In genomic region chr12:6059221-6059620, GRCh38 we compare ENCODE assay signal across 17 cellular contexts.
"Had no signal": no experiment of that assay in that cellular context is flagged by ENCODE, and none has a peak within 500 bp of the region (broad histone marks: within the 10 kb centered on the region; RNA-seq: fewer than 3 reads in every experiment).

No MANE protein-coding gene starts in this region.

- H3K9me3 ChIP-seq: ovary, suprapubic skin, thyroid gland had no signal

- H3K36me3 ChIP-seq: ovary, suprapubic skin, thyroid gland had no signal

- DNase-seq: erythroblast; foreskin keratinocyte; kidney; left cardiac atrium; left ventricle myocardium superior; natural killer cell; ovary; stimulated activated CD4-positive, alpha-beta T cell treated with anti-CD3 and anti-CD28 coated beads, Interleukin-4, amount 100 ng/mL, for 1 hour; stimulated activated CD8-positive, alpha-beta memory T cell treated with anti-CD3 and anti-CD28 coated beads, Interleukin-4, amount 100 ng/mL, for 48 hours; stimulated activated naive CD8-positive, alpha-beta T cell treated with anti-CD3 and anti-CD28 coated beads, Interleukin-15, Interleukin-2, amounts not matched to agents 100 U/mL and 50 U/mL, for 24 hours; thyroid gland had no signal

- H3K4me3 Mint-ChIP-seq: dendritic cell treated with granulocyte-macrophage colony-stimulating factor and Interleukin-4, amounts not matched to agents 40 ng/mL and 50 ng/mL, for 4 days; natural killer cell; neural crest cell; stimulated activated effector memory CD8-positive, alpha-beta T cell treated with anti-CD3 and anti-CD28 coated beads, Interleukin-12 subunit alpha, Interleukin-12 subunit beta, amount 100 ng/mL, for 72 hours; type B pancreatic cell had no signal

- H3K27me3 ChIP-seq: ovary, thyroid gland had no signal

- H3K4me3 ChIP-seq: ovary, suprapubic skin, thyroid gland had no signal

- H3K36me3 Mint-ChIP-seq: natural killer cell; stimulated activated effector memory CD8-positive, alpha-beta T cell treated with anti-CD3 and anti-CD28 coated beads, Interleukin-12 subunit alpha, Interleukin-12 subunit beta, amount 100 ng/mL, for 72 hours had no signal

- ATAC-seq: foreskin keratinocyte; left cardiac atrium; left ventricle myocardium superior; natural killer cell; stimulated activated effector memory CD8-positive, alpha-beta T cell treated with anti-CD3 and anti-CD28 coated beads, Interleukin-12 subunit alpha, Interleukin-12 subunit beta, amount 100 ng/mL, for 72 hours; stimulated activated naive CD8-positive, alpha-beta T cell treated with anti-CD3 and anti-CD28 coated beads, Interleukin-15, Interleukin-2, amounts not matched to agents 100 U/mL and 50 U/mL, for 24 hours had no signal

- H3K4me1 Mint-ChIP-seq: stimulated activated effector memory CD8-positive, alpha-beta T cell treated with anti-CD3 and anti-CD28 coated beads, Interleukin-12 subunit alpha, Interleukin-12 subunit beta, amount 100 ng/mL, for 72 hours had no signal

- FAIRE-seq: colon, kidney had no signal

- H3K27ac ChIP-seq: foreskin keratinocyte, ovary, suprapubic skin, thyroid gland had no signal

- H3K4me1 ChIP-seq: foreskin keratinocyte had no signal

- H3K9me3 Mint-ChIP-seq: dendritic cell treated with granulocyte-macrophage colony-stimulating factor and Interleukin-4, amounts not matched to agents 40 ng/mL and 50 ng/mL, for 4 days; natural killer cell; neural crest cell; stimulated activated effector memory CD8-positive, alpha-beta T cell treated with anti-CD3 and anti-CD28 coated beads, Interleukin-12 subunit alpha, Interleukin-12 subunit beta, amount 100 ng/mL, for 72 hours; type B pancreatic cell had no signal

- H3K27ac Mint-ChIP-seq: dendritic cell treated with granulocyte-macrophage colony-stimulating factor and Interleukin-4, amounts not matched to agents 40 ng/mL and 50 ng/mL, for 4 days; natural killer cell; stimulated activated effector memory CD8-positive, alpha-beta T cell treated with anti-CD3 and anti-CD28 coated beads, Interleukin-12 subunit alpha, Interleukin-12 subunit beta, amount 100 ng/mL, for 72 hours had no signal
